Comparison of ENCODE assay signal across 14 cellular contexts in the genomic region with DNA sequence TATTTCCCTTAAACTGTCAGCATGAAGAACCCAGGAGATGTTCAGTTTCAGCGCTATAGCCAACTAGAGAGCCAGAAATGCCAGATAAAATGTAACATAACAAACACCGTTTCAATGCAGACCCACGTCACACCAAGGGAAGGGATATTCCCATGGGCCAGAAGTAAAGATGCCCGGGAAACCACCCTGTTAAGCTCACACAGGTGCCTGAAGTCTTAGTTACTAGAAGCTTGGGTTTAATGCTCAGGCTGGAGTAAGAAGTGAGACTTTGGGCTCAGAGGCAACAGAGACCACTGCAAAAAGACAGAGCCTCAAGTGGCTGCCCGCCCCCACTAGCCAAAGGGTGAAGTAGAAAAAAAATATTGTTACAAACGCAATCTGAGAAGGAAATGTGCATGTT. TPM values are rescaled to one million over a fixed set of nuclear protein-coding genes. Genes with fewer than 3 reads are reported as not detected.
DNase-seq lines count a peak whose midpoint lies in the region; TF ChIP-seq lines count a peak whose summit lies in the region.
"Had no signal": no experiment of that assay in that cellular context is flagged by ENCODE, and none has a peak within 500 bp of the region (broad histone marks: within the 10 kb centered on the region; RNA-seq: fewer than 3 reads in every experiment).

No MANE protein-coding gene starts in this region.

- H3K9me3 ChIP-seq in Loucy (ENCODE audit: insufficient read depth, low read depth, low read length) (no peaks in the 10 kb centered on the region), spleen (no peaks in the 10 kb centered on the region)
- H3K9me3 ChIP-seq: ovary, testis had no signal

- no peak overlapping the region for H2AFZ ChIP-seq in Loucy (ENCODE audit: low read length)

- TF ChIP-seq CTCF in Loucy (conservative IDR thresholded peaks at IDR 0.05; ENCODE audit: low read length) (no peak), spleen (IDR thresholded peaks at IDR 0.05 in 8 of 11, conservative IDR thresholded peaks at IDR 0.05 in 3 of 11) (no peak), type B pancreatic cell (conservative IDR thresholded peaks at IDR 0.05) (no peak)

- peak overlapping the region; percentile 84 for H3K9ac ChIP-seq in Loucy (ENCODE audit: low read depth, low read length, poor library complexity, severe bottlenecking)

- intact Hi-C loops in activated CD4-positive, alpha-beta T cell treated with anti-CD3 and anti-CD28 coated beads, Interleukin-2, amount 10 ng/mL, durations not matched to agents 24 days and 14 days (cut with micrococcal nuclease), result loop anchor here (5.0 kb wide), 1 partner anchor 68 kb away; no protein-coding TSS in a partner anchor
- intact Hi-C loops in spleen (cut with DNase I; ENCODE audit: low total_unique reads), result no loop called here

- peaks cover 60% of the 10 kb centered on the region for H3K36me3 Mint-ChIP-seq in activated CD4-positive, alpha-beta T cell treated with anti-CD3 and anti-CD28 coated beads, Interleukin-2, amount 10 ng/mL, durations not matched to agents 24 days and 14 days (ENCODE audit: low read depth)
- H3K36me3 Mint-ChIP-seq in activated naive CD8-positive, alpha-beta T cell, result peaks cover 8% of the 10 kb centered on the region
- no peaks in the 10 kb centered on the region for H3K36me3 Mint-ChIP-seq in type B pancreatic cell

- no peaks in the 10 kb centered on the region for H3K27me3 ChIP-seq in Loucy (ENCODE audit: insufficient read depth, low read length, poor library complexity, severe bottlenecking)
- no peaks in the 10 kb centered on the region for H3K27me3 ChIP-seq in spleen (replicated peaks in 1 of 7)
- H3K27me3 ChIP-seq: ovary, testis had no signal

- peaks cover 22% of the 10 kb centered on the region for H3F3A ChIP-seq in Loucy (ENCODE audit: low read depth)

- H3K27me3 Mint-ChIP-seq in activated CD4-positive, alpha-beta T cell treated with anti-CD3 and anti-CD28 coated beads, Interleukin-2, amount 10 ng/mL, durations not matched to agents 24 days and 14 days, result no peaks in the 10 kb centered on the region
- no peaks in the 10 kb centered on the region for H3K27me3 Mint-ChIP-seq in activated naive CD8-positive, alpha-beta T cell
- peaks cover 58% of the 10 kb centered on the region for H3K27me3 Mint-ChIP-seq in type B pancreatic cell

- peak overlapping the region; percentile 58 for H3K4me3 ChIP-seq in Loucy (ENCODE audit: low read length, poor library complexity, severe bottlenecking)
- no peak overlapping the region for H3K4me3 ChIP-seq in spleen
- H3K4me3 ChIP-seq: ovary, smooth muscle cell, testis had no signal

- H3K9me2 ChIP-seq in Loucy (replicated peaks; ENCODE audit: low read depth, low read length), result no peaks in the 10 kb centered on the region

- TF ChIP-seq POLR2A in spleen (IDR thresholded peaks at IDR 0.05), result no peak

- H3K4me1 ChIP-seq in Loucy (ENCODE audit: insufficient read depth, low read length, poor library complexity, severe bottlenecking), result peaks cover 75% of the 10 kb centered on the region
- peaks cover 7 to 54% (median 34%) of the 10 kb centered on the region in 6 donors for H3K4me1 ChIP-seq in spleen

- no peaks in the 10 kb centered on the region for H3K36me3 ChIP-seq in Loucy (ENCODE audit: insufficient read depth, low read length)
- peaks cover 0 to 99% (median 29%) of the 10 kb centered on the region in 6 donors for H3K36me3 ChIP-seq in spleen
- H3K36me3 ChIP-seq: ovary had no signal

- peaks cover 37% of the 10 kb centered on the region for H3K4me1 Mint-ChIP-seq in activated CD4-positive, alpha-beta T cell treated with anti-CD3 and anti-CD28 coated beads, Interleukin-2, amount 10 ng/mL, durations not matched to agents 24 days and 14 days
- peaks cover 59% of the 10 kb centered on the region for H3K4me1 Mint-ChIP-seq in activated naive CD8-positive, alpha-beta T cell (ENCODE audit: low read depth)
- H3K4me1 Mint-ChIP-seq in type B pancreatic cell (ENCODE audit: unreplicated experiment), result peaks cover 15% of the 10 kb centered on the region

- H3K4me3 Mint-ChIP-seq in activated CD4-positive, alpha-beta T cell treated with anti-CD3 and anti-CD28 coated beads, Interleukin-2, amount 10 ng/mL, durations not matched to agents 24 days and 14 days, result no peak overlapping the region
- peak overlapping the region; percentile 63 for H3K4me3 Mint-ChIP-seq in activated naive CD8-positive, alpha-beta T cell
- no peak overlapping the region for H3K4me3 Mint-ChIP-seq in type B pancreatic cell
- H3K4me3 Mint-ChIP-seq: immature natural killer cell had no signal

- no peak for DNase-seq in activated CD4-positive, alpha-beta T cell treated with anti-CD3 and anti-CD28 coated beads, Interleukin-2, amount 10 ng/mL, durations not matched to agents 24 days and 14 days
- DNase-seq in activated CD4-positive, alpha-beta T cell treated with anti-CD3 and anti-CD28 coated beads, Interleukin-2, amount 50 U/mL, for 4 hours, result no peak
- no peak for DNase-seq in spleen
- no peak for DNase-seq in type B pancreatic cell (ENCODE audit: extremely low spot score, unreplicated experiment)
- no peak for DNase-seq in activated CD4-positive, CD25-positive, alpha-beta regulatory T cell (lab: John Stamatoyannopoulos, UW)
- no peak for DNase-seq in T1000 (lab: John Stamatoyannopoulos, UW)
- DNase-seq: immature natural killer cell, NCI-H2227 treated with DMSO at 0.1 percent for 48 hours, OCI-M1, ovary, testis had no signal

- H3K79me2 ChIP-seq in Loucy (ENCODE audit: insufficient read depth, low read length), result no peaks in the 10 kb centered on the region

- H4K20me1 ChIP-seq in Loucy (ENCODE audit: insufficient read depth, low read length, poor library complexity, severe bottlenecking), result no peaks in the 10 kb centered on the region

- no peaks in the 10 kb centered on the region for H3K9me3 Mint-ChIP-seq in activated CD4-positive, alpha-beta T cell treated with anti-CD3 and anti-CD28 coated beads, Interleukin-2, amount 10 ng/mL, durations not matched to agents 24 days and 14 days
- H3K9me3 Mint-ChIP-seq in activated naive CD8-positive, alpha-beta T cell (ENCODE audit: low read depth), result no peaks in the 10 kb centered on the region
- no peaks in the 10 kb centered on the region for H3K9me3 Mint-ChIP-seq in type B pancreatic cell
- H3K9me3 Mint-ChIP-seq: immature natural killer cell had no signal

- peak overlapping the region; percentile 80 for H3K4me2 ChIP-seq in Loucy (ENCODE audit: low read depth, low read length, poor library complexity, severe bottlenecking)
- H3K4me2 ChIP-seq: smooth muscle cell had no signal

- 64 to 81% (median 77%) methylated on average over 6 of the region's 6 CpGs for WGBS in spleen, 5 donors

- peak overlapping the region; percentile 87 for H3K27ac Mint-ChIP-seq in activated CD4-positive, alpha-beta T cell treated with anti-CD3 and anti-CD28 coated beads, Interleukin-2, amount 10 ng/mL, durations not matched to agents 24 days and 14 days
- H3K27ac Mint-ChIP-seq in activated naive CD8-positive, alpha-beta T cell, result peak overlapping the region; percentile 85
- H3K27ac Mint-ChIP-seq in type B pancreatic cell, result no peak overlapping the region

- H3K27ac ChIP-seq in spleen, result peak overlapping the region; percentile 36 to 77 (median 50)
- H3K27ac ChIP-seq: ovary, testis had no signal

RNA-seq across cellular contexts. Expression of a gene that starts 52.3 kb away (rescaled TPM):
- 45.2 and 46.3 TPM in 2 replicates for total RNA-seq in activated CD4-positive, alpha-beta T cell treated with anti-CD3 and anti-CD28 coated beads, Interleukin-2, amount 10 ng/mL, durations not matched to agents 24 days and 14 days
- total RNA-seq in spleen, result 10 to 100 TPM; 26.8 to 34.5 (median 28.9) TPM
- polyA plus RNA-seq in spleen, result 1 to 10 TPM; 1.4 to 5.2 (median 1.8) TPM
- 0.65 and 2.9 TPM in 2 replicates for total RNA-seq in type B pancreatic cell (ENCODE audit: low replicate concordance)
